In genomic region chr14:69685217-69685616, GRCh38 we compare ENCODE assay signal across 8 cellular contexts.
DNase-seq lines count a peak whose midpoint lies in the region; ATAC-seq and TF ChIP-seq lines count a peak whose summit lies in the region.

No MANE protein-coding gene starts in this region.

- H4K20me1 ChIP-seq in GM23248 (ENCODE audit: insufficient read depth) = peaks cover 9% of the 10 kb centered on the region; the same call in 1 of the 2 replicates

- no peak overlapping the region for H3K9ac ChIP-seq in GM23248

- no peak overlapping the region for H3K4me3 ChIP-seq in GM23248

- H3K9me3 ChIP-seq in GM23248 (ENCODE audit: low read depth) = no peaks in the 10 kb centered on the region

- H3K4me1 ChIP-seq in GM23248 (ENCODE audit: insufficient read depth) = peaks cover 20% of the 10 kb centered on the region

- H3K27ac ChIP-seq in GM23248 (no peak overlapping the region), VCaP (peak overlapping the region; percentile 19)

- no peaks in the 10 kb centered on the region for H3K27me3 ChIP-seq in GM23248 (replicated peaks; ENCODE audit: insufficient read depth)

- ATAC-seq in HG03039 (IDR thresholded peaks at IDR 0.05; ENCODE audit: unreplicated experiment) (no peak), GM18907 (IDR thresholded peaks at IDR 0.05; ENCODE audit: unreplicated experiment) (no peak), HG03135 (IDR thresholded peaks at IDR 0.05; ENCODE audit: unreplicated experiment) (no peak)

- TF ChIP-seq CTCF in VCaP (conservative IDR thresholded peaks at IDR 0.05) = no peak

- no peaks in the 10 kb centered on the region for H3K36me3 ChIP-seq in GM23248 (ENCODE audit: low read depth)

- no peak overlapping the region for H3K4me2 ChIP-seq in GM23248 (ENCODE audit: unreplicated experiment)

- DNase-seq in GM23248 = peak; percentile 43
- DNase-seq in dermis blood vessel endothelial cell = peak; percentile 79
- DNase-seq in stimulated activated CD4-positive, alpha-beta T cell treated with anti-CD3 and anti-CD28 coated beads, Interleukin-1b, Interleukin-23, amount 100 ng/mL, for 1 hour (ENCODE audit: low read depth in 2 of 2) = peak; percentile 17 to 39
- DNase-seq in AG20443 (ENCODE audit: low spot score) = no peak

- peaks cover 97% of the 10 kb centered on the region for H3K79me2 ChIP-seq in GM23248 (ENCODE audit: insufficient read depth)

- no peaks in the 10 kb centered on the region; the same call in 1 of the 2 replicates for H3F3A ChIP-seq in GM23248 (ENCODE audit: insufficient read depth)

- H2AFZ ChIP-seq in GM23248 = no peak overlapping the region

- in situ Hi-C loops in GM23248 (cut with MboI) = no loop called here

- WGBS in GM23248 (ENCODE audit: low coverage in 1 of 2, low lambda C conversion rate in 2 of 2, missing lambda C conversion rate in 2 of 2), 2 experiments = 72 to 73% methylated on average over 3 of the region's 3 CpGs

- H3K9me2 ChIP-seq in GM23248 (ENCODE audit: insufficient read depth) = no peaks in the 10 kb centered on the region
